ENCODE assay signal across 8 cellular contexts in the genomic region with DNA sequence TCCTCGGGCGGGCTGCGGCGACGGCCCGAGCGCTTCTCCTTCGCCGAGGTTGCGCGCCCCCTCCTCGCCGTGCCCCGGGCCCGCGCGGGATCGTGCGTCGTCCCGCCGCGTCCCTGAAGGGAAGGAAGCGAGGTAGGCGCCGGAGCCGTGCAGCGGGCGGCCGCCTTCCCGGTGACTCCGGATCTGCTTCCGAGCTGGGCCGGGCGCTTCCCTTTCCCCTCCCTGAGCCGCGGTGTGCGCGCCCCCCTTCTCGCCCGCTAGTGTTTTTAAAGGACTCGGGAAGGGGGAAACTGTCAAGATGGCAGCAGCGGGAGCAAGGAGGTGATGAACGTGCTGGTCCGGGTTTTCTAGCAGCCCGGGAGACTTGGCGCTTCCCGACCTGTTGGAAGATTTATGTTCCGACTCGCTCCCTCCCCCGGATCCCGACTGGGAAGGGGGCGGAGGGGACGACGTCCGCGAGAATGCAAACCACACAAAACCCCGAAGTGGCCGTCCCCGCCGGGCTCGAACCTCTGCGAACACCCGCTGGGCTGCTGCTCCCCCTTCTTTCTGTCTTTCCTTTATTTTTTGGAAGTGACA. TPM values are rescaled to one million over a fixed set of nuclear protein-coding genes. Genes with fewer than 3 reads are reported as not detected.
A peak's percentile ranks its signal among the peaks of the same experiment; 100 is the strongest.
DNase-seq lines count a peak whose midpoint lies in the region; ATAC-seq and TF ChIP-seq lines count a peak whose summit lies in the region.

No MANE protein-coding gene starts in this region.

- H3K4me1 Mint-ChIP-seq in neural progenitor cell = peaks cover 26% of the 10 kb centered on the region

- peaks cover 4% of the 10 kb centered on the region for H3K9me3 Mint-ChIP-seq in neural progenitor cell

- H3K4me1 ChIP-seq in neural progenitor cell = peaks cover 16% of the 10 kb centered on the region

- H3K4me3 ChIP-seq in foreskin fibroblast (ENCODE audit: low read depth in 1 of 2, low read length in 2 of 2) (peak overlapping the region; percentile 85 to 88), neural progenitor cell (peak overlapping the region; percentile 76)

- H2AFZ ChIP-seq in neural progenitor cell (replicated peaks) = peak overlapping the region; percentile 74

- peaks cover 42% of the 10 kb centered on the region for H3F3A ChIP-seq in neural progenitor cell (ENCODE audit: low read depth)

- H3K36me3 Mint-ChIP-seq in neural progenitor cell = peaks cover 9% of the 10 kb centered on the region

- ATAC-seq in GM21423 (IDR thresholded peaks at IDR 0.05; ENCODE audit: unreplicated experiment) = no peak
- no peak for ATAC-seq in HG03159 (IDR thresholded peaks at IDR 0.05; ENCODE audit: unreplicated experiment)

- no peaks in the 10 kb centered on the region for H3K9me3 ChIP-seq in neural progenitor cell (ENCODE audit: low read depth)

- H3K36me3 ChIP-seq in neural progenitor cell = no peaks in the 10 kb centered on the region

- DNase-seq in EL (peak; percentile 76), HCEC 1CT (peak; percentile 60), NCI-H2227 treated with DMSO at 0.1 percent for 48 hours (lab: John Stamatoyannopoulos, UW) (peak; percentile 48), foreskin fibroblast (peak; percentile 60 to 79), neural progenitor cell (ENCODE audit: low spot score) (peak; percentile 82)
- peak; percentile 29 for DNase-seq in activated naive CD4-positive, alpha-beta T cell treated with anti-CD3 and anti-CD28 coated beads, Interleukin-2, amount 50 U/mL, for 16 hours

- H3K79me2 ChIP-seq in neural progenitor cell (ENCODE audit: low read depth) = peaks cover 22% of the 10 kb centered on the region

- H3K27me3 ChIP-seq in neural progenitor cell = peaks cover 65% of the 10 kb centered on the region

- H3K27ac Mint-ChIP-seq in neural progenitor cell = no peak overlapping the region

- TF ChIP-seq CTCF in foreskin fibroblast (IDR thresholded peaks at IDR 0.05; ENCODE audit: low read depth, low read length) (no peak), neural progenitor cell (IDR thresholded peaks at IDR 0.05) (no peak)

- H4K20me1 ChIP-seq in neural progenitor cell (ENCODE audit: low read depth) = peaks cover 35% of the 10 kb centered on the region

- H3K27me3 Mint-ChIP-seq in neural progenitor cell (ENCODE audit: insufficient read depth, low read depth) = peaks cover 27% of the 10 kb centered on the region

- H3K4me3 Mint-ChIP-seq in neural progenitor cell = peak overlapping the region; percentile 92

- peak overlapping the region; percentile 3 for H3K9ac ChIP-seq in neural progenitor cell

- peak overlapping the region; percentile 85 for H3K4me2 ChIP-seq in neural progenitor cell

- peak overlapping the region; percentile 31 for H3K27ac ChIP-seq in neural progenitor cell

RNA-seq across cellular contexts. Expression of gene FOXO3, which starts 0.7 kb away (rescaled TPM):
- 13.7 and 17.1 TPM in 2 replicates for total RNA-seq in neural progenitor cell (ENCODE audit: low replicate concordance)

Comparison
In these comparisons a context has a peak if more than half of its experiments do, and no peak if none do; other contexts are left out.
1. DNase-seq: peak in every context shown above with its lines; median percentile 82 in neural progenitor cell; 76 in EL; 70 in foreskin fibroblast; 60 in HCEC 1CT; 48 in NCI-H2227 treated with DMSO at 0.1 percent for 48 hours; 29 in activated naive CD4-positive, alpha-beta T cell treated with anti-CD3 and anti-CD28 coated beads, Interleukin-2, amount 50 U/mL, for 16 hours.